Comparison of ENCODE assay signal across 9 cellular contexts in the genomic region with DNA sequence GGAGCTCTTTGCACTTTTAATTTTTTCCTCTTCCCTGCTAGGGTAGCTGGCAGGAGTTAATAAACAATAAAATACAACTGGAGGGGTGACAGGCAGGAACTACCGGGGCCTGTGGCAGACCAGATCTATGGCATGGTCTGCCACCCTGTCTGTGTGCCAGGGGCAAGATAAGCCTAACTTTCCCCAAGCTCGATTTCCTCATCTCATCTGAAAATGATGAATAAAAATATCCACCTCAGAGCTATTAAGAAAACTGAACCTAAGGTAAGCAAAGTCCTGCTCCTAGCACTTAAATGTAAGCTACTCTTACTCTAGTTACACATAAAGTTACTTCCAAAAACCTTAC. TPM values are rescaled to one million over a fixed set of nuclear protein-coding genes. Genes with fewer than 3 reads are reported as not detected.
DNase-seq lines count a peak whose midpoint lies in the region; ATAC-seq and TF ChIP-seq lines count a peak whose summit lies in the region.
"Had no signal": no experiment of that assay in that cellular context is flagged by ENCODE, and none has a peak within 500 bp of the region (broad histone marks: within the 10 kb centered on the region; RNA-seq: fewer than 3 reads in every experiment).

No MANE protein-coding gene starts in this region.

- H3K9me3 ChIP-seq in A673 (ENCODE audit: low read depth, low read length, poor library complexity, severe bottlenecking) (no peaks in the 10 kb centered on the region), HUES6 (ENCODE audit: control insufficient read depth, insufficient read depth, low read depth, low read length) (no peaks in the 10 kb centered on the region), muscle layer of duodenum (ENCODE audit: control insufficient read depth in 1 of 2, low read length in 2 of 2) (no peaks in the 10 kb centered on the region)

- in situ Hi-C loops in GM13976 (cut with MboI; ENCODE audit: low sequenced_read_pairs, unreplicated experiment): loop anchor here (25.0 kb wide), 2 partner anchors 409 to 709 kb away; partner anchors contain the start of gene PTPRF

- peak overlapping the region; percentile 99 for H3K27ac ChIP-seq in A673 (ENCODE audit: low read depth, low read length, poor library complexity, severe bottlenecking)
- H3K27ac ChIP-seq in HUES6 (ENCODE audit: low read depth, low read length): no peak overlapping the region
- peak overlapping the region; percentile 87 for H3K27ac ChIP-seq in muscle layer of duodenum (ENCODE audit: low read length)

- no peaks in the 10 kb centered on the region for H3K36me3 ChIP-seq in A673 (ENCODE audit: insufficient read depth, low read length, poor library complexity, severe bottlenecking)
- H3K36me3 ChIP-seq in HUES6 (ENCODE audit: control insufficient read depth, insufficient read depth, low read length): peaks cover 12% of the 10 kb centered on the region; the same call in 1 of the 2 replicates
- H3K36me3 ChIP-seq in muscle layer of duodenum (ENCODE audit: control insufficient read depth in 1 of 2, insufficient read depth in 2 of 2, low read length in 2 of 2): peaks cover 7 to 12% of the 10 kb centered on the region in 2 donors

- peak overlapping the region; percentile 92 for H3K4me3 ChIP-seq in A673 (ENCODE audit: low read depth, low read length, poor library complexity, severe bottlenecking)
- H3K4me3 ChIP-seq in HUES6 (ENCODE audit: low read depth, low read length): peak overlapping the region; percentile 87
- H3K4me3 ChIP-seq in cardiac fibroblast (replicated peaks in 1 of 2; ENCODE audit: low read depth in 2 of 2, low read length in 2 of 2): peak overlapping the region; percentile 86 to 94
- H3K4me3 ChIP-seq in muscle layer of duodenum (ENCODE audit: low read depth in 1 of 2, low read length in 2 of 2): peak overlapping the region; percentile 79 to 90

- CTCF ChIA-PET in A673 (lab: Charles Lee): interaction anchor here (0.7 kb wide), 1 partner anchor 11 kb away, joined by 4 read pairs; no protein-coding TSS in a partner anchor

- intact Hi-C loops in A673 (cut with micrococcal nuclease; ENCODE audit: unreplicated experiment): no loop called here

- H3K9ac ChIP-seq in HUES6 (ENCODE audit: low read length): peak overlapping the region; percentile 99

- no peak for TF ChIP-seq CTCF in A673 (conservative IDR thresholded peaks at IDR 0.05; ENCODE audit: low read depth, low read length)
- no peak for TF ChIP-seq CTCF in cardiac fibroblast (IDR thresholded peaks at IDR 0.05; ENCODE audit: low read depth, low read length)
- TF ChIP-seq CTCF in GM13976 (IDR thresholded peaks at IDR 0.05; ENCODE audit: borderline replicate concordance, control extremely low read depth, extremely low read depth, insufficient read depth, missing control alignments): no peak

- POLR2A ChIA-PET in A673 (lab: Charles Lee; ENCODE audit: low non-redundant PET): no interaction called here

- H3K27me3 ChIP-seq in A673 (replicated peaks; ENCODE audit: insufficient read depth, low read depth, low read length, poor library complexity): no peaks in the 10 kb centered on the region
- 0 out of 2 replicates have a peak, but pooled peaks cover 2% of the 10 kb centered on the region for H3K27me3 ChIP-seq in HUES6 (ENCODE audit: control insufficient read depth, insufficient read depth, low read length)
- no peaks in the 10 kb centered on the region for H3K27me3 ChIP-seq in muscle layer of duodenum (ENCODE audit: low read depth, low read length)

- DNase-seq in A673 (ENCODE audit: low spot score) (no peak), cardiac fibroblast (ENCODE audit: low read depth in 2 of 2) (no peak), AML-193 (lab: John Stamatoyannopoulos, UW) (no peak), GM13976 (ENCODE audit: low spot score) (no peak)

- TSS peak; percentile 72 for BruUV-seq in A673 (replicated peaks; lab: Mats Ljungman, UMichigan)

- H3K4me1 ChIP-seq in A673 (ENCODE audit: insufficient read depth, low read length, poor library complexity, severe bottlenecking) (peaks cover 19% of the 10 kb centered on the region), HUES6 (ENCODE audit: control insufficient read depth, insufficient read depth, low read length) (peaks cover 9% of the 10 kb centered on the region), muscle layer of duodenum (ENCODE audit: control insufficient read depth in 1 of 2, insufficient read depth in 2 of 2, low read length in 2 of 2) (peaks cover 13 to 29% of the 10 kb centered on the region in 2 donors)

- ATAC-seq in GM21737 (IDR thresholded peaks at IDR 0.05; ENCODE audit: unreplicated experiment): no peak
- ATAC-seq in HG03196 (IDR thresholded peaks at IDR 0.05; ENCODE audit: unreplicated experiment): no peak

RNA-seq across cellular contexts. Expression of gene IPO13, which starts 0.9 kb away (rescaled TPM):
- total RNA-seq in A673 (2021): 44.1 and 53.4 TPM in 2 replicates

RNA-seq across cellular contexts. Expression of gene ARTN, which starts 12.3 kb away (rescaled TPM):
- 25.1 and 28.1 TPM in 2 replicates for total RNA-seq in A673 (2021)
- total RNA-seq: pulmonary artery endothelial cell had no signal

RNA-seq across cellular contexts. Expression of gene DPH2, which starts 23.9 kb away (rescaled TPM):
- 44.8 and 52.8 TPM in 2 replicates for total RNA-seq in A673 (2021)

RNA-seq across cellular contexts. Expression of gene ATP6V0B, which starts 28.9 kb away (rescaled TPM):
- 153 and 181 TPM in 2 replicates for total RNA-seq in A673 (2021)

RNA-seq across cellular contexts. Expression of gene B4GALT2, which starts 33.1 kb away (rescaled TPM):
- 71.5 and 76.4 TPM in 2 replicates for total RNA-seq in A673 (2021)
